In genomic region chr12:84911331-84912190, GRCh38 we compare ENCODE assay signal across 8 cellular contexts. TPM values are rescaled to one million over a fixed set of nuclear protein-coding genes. Genes with fewer than 3 reads are reported as not detected.
A peak's percentile ranks its signal among the peaks of the same experiment; 100 is the strongest.
DNase-seq lines count a peak whose midpoint lies in the region; ATAC-seq and TF ChIP-seq lines count a peak whose summit lies in the region.

No MANE protein-coding gene starts in this region.

- H3K36me3 ChIP-seq in ascending aorta (no peaks in the 10 kb centered on the region), right atrium auricular region (no peaks in the 10 kb centered on the region)

- intact Hi-C loops in ascending aorta (cut with DNase I) = no loop called here

- no peaks in the 10 kb centered on the region for H3K36me3 Mint-ChIP-seq in progenitor cell of endocrine pancreas (ENCODE audit: insufficient read depth)

- H3K9me3 ChIP-seq in ascending aorta = no peaks in the 10 kb centered on the region
- no peaks in the 10 kb centered on the region for H3K9me3 ChIP-seq in right atrium auricular region

- no peaks in the 10 kb centered on the region for H3K9me3 Mint-ChIP-seq in progenitor cell of endocrine pancreas (ENCODE audit: low read depth)

- H3K4me3 Mint-ChIP-seq in progenitor cell of endocrine pancreas (ENCODE audit: low read depth) = peak overlapping the region; percentile 73

- ATAC-seq in GM19025 (IDR thresholded peaks at IDR 0.05; ENCODE audit: low read depth, unreplicated experiment) (peak; percentile 53), GM18505 (IDR thresholded peaks at IDR 0.05; ENCODE audit: unreplicated experiment) (no peak)

- H3K27me3 ChIP-seq in ascending aorta (no peaks in the 10 kb centered on the region), right atrium auricular region (peaks cover 0 to 15% of the 10 kb centered on the region in 2 donors)

- H3K27me3 Mint-ChIP-seq in progenitor cell of endocrine pancreas = peaks cover 68% of the 10 kb centered on the region

- H3K4me1 Mint-ChIP-seq in progenitor cell of endocrine pancreas (ENCODE audit: low read depth) = peaks cover 10% of the 10 kb centered on the region

- DNase-seq in 8988T (peak; percentile 63), NCI-H510A (lab: John Stamatoyannopoulos, UW) (peak; percentile 53), ascending aorta (ENCODE audit: low spot score in 2 of 2) (no peak), right atrium auricular region (ENCODE audit: low spot score) (no peak), progenitor cell of endocrine pancreas (ENCODE audit: low spot score, unreplicated experiment) (peak; percentile 30)
- no peak for DNase-seq in stimulated activated CD4-positive, alpha-beta T cell treated with anti-CD3 and anti-CD28 coated beads, Interleukin-4, amount 100 ng/mL, for 1 hour

- TF ChIP-seq CTCF in ascending aorta (IDR thresholded peaks at IDR 0.05) = no peak
- TF ChIP-seq CTCF in right atrium auricular region (IDR thresholded peaks at IDR 0.05) = no peak
- TF ChIP-seq CTCF in progenitor cell of endocrine pancreas (IDR thresholded peaks at IDR 0.05; ENCODE audit: unreplicated experiment) = no peak

- H3K4me1 ChIP-seq in ascending aorta (peaks cover 0 to 3% of the 10 kb centered on the region in 2 donors), right atrium auricular region (peaks cover 0 to 28% of the 10 kb centered on the region in 2 donors)

- H3K27ac ChIP-seq in ascending aorta (no peak overlapping the region), right atrium auricular region (no peak overlapping the region)

- H3K4me3 ChIP-seq in ascending aorta = peak overlapping the region; percentile 42 to 48
- peak overlapping the region; percentile 10 to 37 for H3K4me3 ChIP-seq in right atrium auricular region

- TF ChIP-seq POLR2A in GM18505 (IDR thresholded peaks at IDR 0.05; ENCODE audit: borderline replicate concordance, extremely low read depth, insufficient read depth, insufficient read length) = no peak

- peak overlapping the region; percentile 70 for H3K27ac Mint-ChIP-seq in progenitor cell of endocrine pancreas

RNA-seq across cellular contexts. Expression of gene SLC6A15, which starts 1.0 kb away (rescaled TPM):
- total RNA-seq in ascending aorta (not detected), right atrium auricular region (not detected), progenitor cell of endocrine pancreas (0.57 and 1.1 TPM in 2 replicates)

Comparison
In these comparisons a context has a peak if more than half of its experiments do, and no peak if none do; other contexts are left out.
1. DNase-seq: peak in 8988T (single experiment), NCI-H510A (single experiment) and progenitor cell of endocrine pancreas (single experiment); none in ascending aorta (0 of 2), right atrium auricular region (single experiment) and stimulated activated CD4-positive, alpha-beta T cell treated with anti-CD3 and anti-CD28 coated beads, Interleukin-4, amount 100 ng/mL, for 1 hour (single experiment).